Comparison of ENCODE assay signal across 15 cellular contexts in the genomic region with DNA sequence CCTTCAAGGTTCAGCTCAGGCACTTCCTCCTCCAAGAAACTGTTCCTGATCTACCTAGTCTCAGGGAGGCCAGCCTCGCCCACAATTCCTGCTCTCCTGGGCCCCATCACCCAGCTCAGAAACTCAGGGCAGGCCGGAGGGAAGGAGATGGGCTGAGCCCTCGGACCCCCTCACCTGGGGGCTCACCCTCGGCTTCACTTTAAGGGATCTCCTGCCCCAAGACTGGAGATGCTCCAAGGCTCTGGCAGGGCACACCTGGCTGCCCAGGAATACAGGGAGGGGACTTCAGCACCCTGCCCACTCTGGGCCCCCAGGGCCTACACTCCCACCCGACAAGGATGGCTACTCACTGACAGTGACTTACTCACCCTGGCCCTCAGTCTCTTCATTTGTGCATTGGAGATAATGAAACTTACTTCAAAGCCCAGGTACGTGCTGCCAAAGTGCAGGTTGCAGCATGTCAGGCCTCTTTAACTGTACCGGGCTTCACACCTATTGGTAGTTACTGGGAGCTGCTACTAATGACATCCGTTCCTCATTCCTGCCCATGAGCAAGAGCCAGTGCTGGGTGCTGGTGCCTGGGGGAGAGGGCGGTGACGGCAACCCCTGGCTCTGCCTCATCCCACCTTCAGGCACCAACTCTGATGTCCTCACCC. TPM values are rescaled to one million over a fixed set of nuclear protein-coding genes. Genes with fewer than 3 reads are reported as not detected.
A peak's percentile ranks its signal among the peaks of the same experiment; 100 is the strongest.
DNase-seq lines count a peak whose midpoint lies in the region; ATAC-seq and TF ChIP-seq lines count a peak whose summit lies in the region.
"Had no signal": no experiment of that assay in that cellular context is flagged by ENCODE, and none has a peak within 500 bp of the region (broad histone marks: within the 10 kb centered on the region; RNA-seq: fewer than 3 reads in every experiment).

No MANE protein-coding gene starts in this region.

- TF ChIP-seq CTCF in C4-2B (conservative IDR thresholded peaks at IDR 0.05) (no peak), osteoblast (IDR thresholded peaks at IDR 0.05; ENCODE audit: extremely low read depth, low read depth, low read length) (no peak)

- no peaks in the 10 kb centered on the region for H3K36me3 ChIP-seq in osteoblast (ENCODE audit: insufficient read depth, low read length)
- H3K36me3 ChIP-seq: esophagus muscularis mucosa, neutrophil had no signal

- H2AFZ ChIP-seq in osteoblast (ENCODE audit: low read length) = no peak overlapping the region
- H2AFZ ChIP-seq: GM23338 had no signal

- H3K79me2 ChIP-seq in osteoblast (ENCODE audit: insufficient read depth, low read length) = no peaks in the 10 kb centered on the region

- H3K27ac ChIP-seq in C4-2B (peak overlapping the region; percentile 38), epithelial cell of prostate (peak overlapping the region; percentile 76), osteoblast (ENCODE audit: low read depth, low read length) (no peak overlapping the region)
- H3K27ac ChIP-seq: neutrophil had no signal

- ATAC-seq in left lobe of liver = no peak
- no peak for ATAC-seq in GM18870 (IDR thresholded peaks at IDR 0.05; ENCODE audit: unreplicated experiment)

- no peaks in the 10 kb centered on the region for H3K27me3 ChIP-seq in osteoblast (ENCODE audit: insufficient read depth, low read length)
- H3K27me3 ChIP-seq: dorsolateral prefrontal cortex had no signal

- no peaks in the 10 kb centered on the region for H3K4me1 ChIP-seq in osteoblast (ENCODE audit: insufficient read depth, low read length)

- H3K9me3 ChIP-seq in osteoblast (ENCODE audit: low read depth, low read length) = no peaks in the 10 kb centered on the region
- H3K9me3 ChIP-seq: esophagus muscularis mucosa, neutrophil had no signal

- no peak overlapping the region for H3K4me2 ChIP-seq in osteoblast (ENCODE audit: insufficient read depth, low read length)
- H3K4me2 ChIP-seq: GM23338 had no signal

- H3K4me3 ChIP-seq in osteoblast (ENCODE audit: insufficient read depth, low read length) = no peak overlapping the region
- H3K4me3 ChIP-seq: dorsolateral prefrontal cortex, esophagus muscularis mucosa, GM23338 had no signal

- H4K20me1 ChIP-seq in osteoblast (ENCODE audit: insufficient read depth, low read length) = no peaks in the 10 kb centered on the region

- DNase-seq in NCI-H1105 treated with DMSO at 0.1 percent for 48 hours (lab: John Stamatoyannopoulos, UW) (peak; percentile 52), epithelial cell of prostate (ENCODE audit: low read depth, low spot score) (peak; percentile 96), osteoblast (ENCODE audit: insufficient read length, low spot score, missing footprints) (peak; percentile 74), left lobe of liver (ENCODE audit: low spot score) (no peak), NCI-H446 treated with DMSO at 0.1 percent for 48 hours (lab: John Stamatoyannopoulos, UW) (no peak)
- DNase-seq: activated CD4-positive, alpha-beta T cell treated with anti-CD3 and anti-CD28 coated beads, Interleukin-2, amount 50 U/mL, for 4 hours; activated naive CD4-positive, alpha-beta T cell treated with anti-CD3 and anti-CD28 coated beads for 36 hours; dorsolateral prefrontal cortex; NCI-H82; stimulated activated CD4-positive, alpha-beta T cell treated with anti-CD3 and anti-CD28 coated beads, Interleukin-2, amount 100 ng/mL, for 48 hours had no signal

RNA-seq across cellular contexts. Expression of a gene that starts 21.0 kb away (rescaled TPM):
- total RNA-seq in osteoblast (3.3 and 4.4 TPM in 2 replicates), left lobe of liver (15.3 TPM)

RNA-seq across cellular contexts. Expression of a gene that starts 59.9 kb away (rescaled TPM):
- total RNA-seq in osteoblast (0.29 and 1.1 TPM in 2 replicates), left lobe of liver (0.75 TPM)
- total RNA-seq: GM23338 had no signal

Comparison
In these comparisons a context has a peak if more than half of its experiments do, and no peak if none do; other contexts are left out.
1. DNase-seq: peak in NCI-H1105 treated with DMSO at 0.1 percent for 48 hours (single experiment), epithelial cell of prostate (single experiment) and osteoblast (single experiment); none in left lobe of liver (single experiment) and NCI-H446 treated with DMSO at 0.1 percent for 48 hours (single experiment).